ENCODE assay signal across 1 cellular context in the genomic region with DNA sequence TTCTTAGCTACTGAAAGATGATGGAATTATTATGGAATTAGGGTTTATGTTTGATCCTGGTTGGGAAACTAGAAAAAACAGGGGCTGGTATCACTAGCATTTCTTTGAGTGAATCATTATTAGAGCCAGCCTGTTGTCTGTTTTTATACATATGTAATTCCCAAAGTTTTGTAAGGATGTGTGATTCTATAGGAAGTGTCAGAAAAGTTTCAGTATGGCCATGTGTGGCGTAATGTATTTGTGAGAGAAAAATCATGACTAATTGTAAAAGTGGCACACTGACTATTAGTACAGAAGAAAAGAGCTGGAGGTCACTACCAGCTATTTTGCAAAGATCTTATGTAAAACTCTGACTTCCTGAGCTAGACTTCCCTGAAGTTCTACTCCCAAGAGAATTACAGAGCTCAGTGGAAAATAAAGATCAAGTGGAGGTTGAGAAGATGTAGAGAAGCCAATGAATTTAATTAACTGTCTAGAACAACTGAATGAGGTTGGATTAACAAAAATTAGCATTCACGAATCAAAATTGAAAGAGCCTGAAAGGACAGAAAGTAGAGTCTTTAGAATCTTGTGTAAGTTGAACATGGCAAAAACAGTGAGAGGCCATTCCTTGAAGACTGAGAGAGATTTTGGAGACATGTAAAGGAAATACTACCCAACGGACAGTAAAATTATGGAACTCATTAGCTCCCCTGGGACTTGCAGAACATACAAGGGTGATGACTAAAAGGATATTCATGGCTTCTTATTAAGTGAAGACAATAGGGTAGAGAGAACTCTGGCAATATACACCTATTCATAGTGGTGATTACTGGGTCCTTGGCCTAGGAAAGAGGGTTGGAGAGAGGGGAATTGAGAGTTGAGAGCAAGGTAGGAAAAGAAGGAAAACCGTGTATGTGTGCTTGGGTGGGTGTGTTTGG.
TF ChIP-seq lines count a peak whose summit lies in the region.

No MANE protein-coding gene starts in this region.

TF ChIP-seq in SK-N-SH, 30 proteins besides CTCF, POLR2A, EP300 and RAD21 (continued from another document):
- TF ChIP-seq, protein P1, sequence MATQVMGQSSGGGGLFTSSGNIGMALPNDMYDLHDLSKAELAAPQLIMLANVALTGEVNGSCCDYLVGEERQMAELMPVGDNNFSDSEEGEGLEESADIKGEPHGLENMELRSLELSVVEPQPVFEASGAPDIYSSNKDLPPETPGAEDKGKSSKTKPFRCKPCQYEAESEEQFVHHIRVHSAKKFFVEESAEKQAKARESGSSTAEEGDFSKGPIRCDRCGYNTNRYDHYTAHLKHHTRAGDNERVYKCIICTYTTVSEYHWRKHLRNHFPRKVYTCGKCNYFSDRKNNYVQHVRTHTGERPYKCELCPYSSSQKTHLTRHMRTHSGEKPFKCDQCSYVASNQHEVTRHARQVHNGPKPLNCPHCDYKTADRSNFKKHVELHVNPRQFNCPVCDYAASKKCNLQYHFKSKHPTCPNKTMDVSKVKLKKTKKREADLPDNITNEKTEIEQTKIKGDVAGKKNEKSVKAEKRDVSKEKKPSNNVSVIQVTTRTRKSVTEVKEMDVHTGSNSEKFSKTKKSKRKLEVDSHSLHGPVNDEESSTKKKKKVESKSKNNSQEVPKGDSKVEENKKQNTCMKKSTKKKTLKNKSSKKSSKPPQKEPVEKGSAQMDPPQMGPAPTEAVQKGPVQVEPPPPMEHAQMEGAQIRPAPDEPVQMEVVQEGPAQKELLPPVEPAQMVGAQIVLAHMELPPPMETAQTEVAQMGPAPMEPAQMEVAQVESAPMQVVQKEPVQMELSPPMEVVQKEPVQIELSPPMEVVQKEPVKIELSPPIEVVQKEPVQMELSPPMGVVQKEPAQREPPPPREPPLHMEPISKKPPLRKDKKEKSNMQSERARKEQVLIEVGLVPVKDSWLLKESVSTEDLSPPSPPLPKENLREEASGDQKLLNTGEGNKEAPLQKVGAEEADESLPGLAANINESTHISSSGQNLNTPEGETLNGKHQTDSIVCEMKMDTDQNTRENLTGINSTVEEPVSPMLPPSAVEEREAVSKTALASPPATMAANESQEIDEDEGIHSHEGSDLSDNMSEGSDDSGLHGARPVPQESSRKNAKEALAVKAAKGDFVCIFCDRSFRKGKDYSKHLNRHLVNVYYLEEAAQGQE (IDR thresholded peaks at IDR 0.05; ENCODE audit: low read depth, low read length): no peak
- TF ChIP-seq FOSL2 (IDR thresholded peaks at IDR 0.05; ENCODE audit: borderline replicate concordance, low read depth): no peak
